In genomic region chr5:135219239-135219638, GRCh38 we compare ENCODE assay signal across 23 cellular contexts.
"Had no signal": no experiment of that assay in that cellular context is flagged by ENCODE, and none has a peak within 500 bp of the region (broad histone marks: within the 10 kb centered on the region; RNA-seq: fewer than 3 reads in every experiment).

No MANE protein-coding gene starts in this region.

- H2AFZ ChIP-seq: neural progenitor cell, parathyroid adenoma had no signal

- H3K27ac ChIP-seq: dorsolateral prefrontal cortex, epithelial cell of prostate, gastrocnemius medialis, lower lobe of right lung, neural progenitor cell, parathyroid adenoma, stomach, tibial nerve, upper lobe of left lung had no signal

- H3K27me3 ChIP-seq: gastrocnemius medialis, neural progenitor cell, stomach, tibial nerve, upper lobe of left lung had no signal

- DNase-seq: effector CD4-positive, alpha-beta T cell; gastrocnemius medialis; left ventricle myocardium superior; lower lobe of right lung; mucosa of descending colon; naive B cell; stimulated activated CD4-positive, alpha-beta T cell treated with anti-CD3 and anti-CD28 coated beads, Interleukin-12 subunit alpha, Interleukin-12 subunit beta, amount 100 ng/mL, for 4 hours; stimulated activated CD4-positive, alpha-beta T cell treated with anti-CD3 and anti-CD28 coated beads, Interleukin-1b, Interleukin-23, amount 100 ng/mL, for 48 hours; stimulated activated CD4-positive, alpha-beta T cell treated with anti-CD3 and anti-CD28 coated beads, Interleukin-4, amount 100 ng/mL, for 1 hour; stimulated activated CD8-positive, alpha-beta memory T cell treated with anti-CD3 and anti-CD28 coated beads, Interleukin-4, amount 100 ng/mL, for 48 hours; stimulated activated naive CD4-positive, alpha-beta T cell; upper lobe of left lung had no signal

- H3K4me3 ChIP-seq: dorsolateral prefrontal cortex, gastrocnemius medialis, lower lobe of right lung, mucosa of descending colon, neural progenitor cell, smooth muscle cell, stomach, thoracic aorta, tibial nerve, upper lobe of left lung had no signal

- H3K4me2 ChIP-seq: smooth muscle cell had no signal

- H3K9ac ChIP-seq: neural progenitor cell, parathyroid adenoma had no signal

- H3K36me3 ChIP-seq: gastrocnemius medialis, lower lobe of right lung, neural progenitor cell, stomach, thoracic aorta, tibial nerve, upper lobe of left lung had no signal

- H3K9me3 ChIP-seq: gastrocnemius medialis, lower lobe of right lung, mucosa of descending colon, stomach, thoracic aorta, tibial nerve, upper lobe of left lung had no signal

- ATAC-seq: esophagus mucosa; gastrocnemius medialis; left ventricle myocardium superior; lower lobe of right lung; mucosa of descending colon; natural killer cell treated with Interleukin-12 subunit alpha and Interleukin-12 subunit beta and Interleukin-15 and Interleukin-18, amount 100 ng/mL, for 72 hours; sciatic nerve had no signal

- H3K4me1 ChIP-seq: lower lobe of right lung, parathyroid adenoma, stomach, tibial nerve, upper lobe of left lung had no signal

- H3K79me2 ChIP-seq: parathyroid adenoma had no signal
